19 cellular contexts compared by ENCODE assay signal in the genomic region with DNA sequence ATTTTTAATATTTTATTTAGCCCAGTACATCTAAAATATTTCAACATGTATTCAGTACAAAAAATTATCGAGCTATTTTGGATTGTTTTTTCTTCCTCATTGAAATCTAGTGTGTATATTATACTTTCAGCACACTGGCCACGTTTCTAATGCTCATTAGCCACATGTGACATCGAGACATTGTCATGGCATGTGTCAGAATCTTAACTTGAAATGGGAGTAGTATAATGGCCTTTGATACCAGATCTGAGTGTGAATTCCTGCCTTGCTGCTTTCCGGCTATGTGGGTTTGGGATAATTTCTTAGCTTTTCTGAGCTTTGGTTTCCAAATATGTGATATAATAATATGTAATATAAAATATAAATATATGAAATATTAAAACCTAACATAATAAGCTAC. TPM values are rescaled to one million over a fixed set of nuclear protein-coding genes. Genes with fewer than 3 reads are reported as not detected.
DNase-seq lines count a peak whose midpoint lies in the region; ATAC-seq and TF ChIP-seq lines count a peak whose summit lies in the region.
"Had no signal": no experiment of that assay in that cellular context is flagged by ENCODE, and none has a peak within 500 bp of the region (broad histone marks: within the 10 kb centered on the region; RNA-seq: fewer than 3 reads in every experiment).

No MANE protein-coding gene starts in this region.

- H2BK5ac ChIP-seq in mesendoderm (ENCODE audit: low read length) = no peak overlapping the region

- H3K4me3 ChIP-seq in cardiac muscle cell (no peak overlapping the region), mesendoderm (ENCODE audit: low read length) (no peak overlapping the region), psoas muscle (no peak overlapping the region)
- H3K4me3 ChIP-seq: BLaER1, HAP-1 had no signal

- no peak overlapping the region for H3K18ac ChIP-seq in mesendoderm (ENCODE audit: low read length)

- no CpG with 5 or more reads among the region's 4 CpGs for WGBS in mesendoderm (ENCODE audit: extremely low coverage, insufficient coverage, low lambda C conversion rate)
- WGBS in psoas muscle, 3 donors = 55 to 60% (median 57%) methylated on average over 4 of the region's 4 CpGs

- H4K5ac ChIP-seq in mesendoderm (ENCODE audit: low read length) = no peak overlapping the region

- no peak overlapping the region for H3K4me2 ChIP-seq in mesendoderm (ENCODE audit: low read length)
- H3K4me2 ChIP-seq: BLaER1 had no signal

- H2AK5ac ChIP-seq in mesendoderm (ENCODE audit: low read length) = no peak overlapping the region

- H3K4ac ChIP-seq in mesendoderm (ENCODE audit: low read depth, low read length) = no peak overlapping the region

- H2BK120ac ChIP-seq in mesendoderm (ENCODE audit: low read depth, low read length) = no peak overlapping the region

- no peak for TF ChIP-seq CTCF in cardiac muscle cell (IDR thresholded peaks at IDR 0.05; ENCODE audit: low read depth, low read length)
- no peak for TF ChIP-seq CTCF in psoas muscle (IDR thresholded peaks at IDR 0.05)

- no peak overlapping the region for H2BK15ac ChIP-seq in mesendoderm (replicated peaks; ENCODE audit: low read depth)

- H3K36me3 ChIP-seq in cardiac muscle cell = peaks cover 7% of the 10 kb centered on the region
- H3K36me3 ChIP-seq in mesendoderm (ENCODE audit: control insufficient read depth, insufficient read depth, low read length) = no peaks in the 10 kb centered on the region
- peaks cover 4 to 45% of the 10 kb centered on the region in 2 donors for H3K36me3 ChIP-seq in psoas muscle (ENCODE audit: insufficient read depth in 1 of 2, low read depth in 1 of 2)

- DNase-seq in cardiac muscle cell (ENCODE audit: low read depth in 1 of 2, low spot score in 1 of 2) = no peak
- DNase-seq in left ventricle myocardium superior = no peak
- peak; percentile 18 for DNase-seq in mesendoderm
- no peak for DNase-seq in psoas muscle
- no peak for DNase-seq in stimulated activated CD4-positive, alpha-beta T cell treated with anti-CD3 and anti-CD28 coated beads, Interleukin-4, amount 100 ng/mL, for 4 hours
- no peak for DNase-seq in central memory CD4-positive, alpha-beta T cell
- no peak for DNase-seq in NK-92 (lab: John Stamatoyannopoulos, UW; ENCODE audit: unreplicated experiment)
- no peak for DNase-seq in stimulated activated CD4-positive, alpha-beta T cell treated with anti-CD3 and anti-CD28 coated beads, Interleukin-1b, Interleukin-23, amount 100 ng/mL, for 48 hours
- DNase-seq: CD4-positive, alpha-beta T cell; CD8-positive, alpha-beta memory T cell; DMS 273 treated with DMSO at 0.1 percent for 48 hours; DMS79; EL; GF-D8; GOT3; HFFc6 had no signal

- no peaks in the 10 kb centered on the region for H3K79me1 ChIP-seq in mesendoderm (ENCODE audit: low read length)

- no peak for ATAC-seq in left ventricle myocardium superior
- ATAC-seq in psoas muscle = peak; percentile 77 to 88 (median 85)

- H3K4me1 ChIP-seq in cardiac muscle cell (ENCODE audit: low read depth) = peaks cover 21% of the 10 kb centered on the region
- no peaks in the 10 kb centered on the region for H3K4me1 ChIP-seq in mesendoderm (ENCODE audit: control insufficient read depth, low read depth, low read length)
- H3K4me1 ChIP-seq in psoas muscle = peaks cover 3% of the 10 kb centered on the region
- H3K4me1 ChIP-seq: BLaER1, HAP-1 had no signal

- H3K27me3 ChIP-seq in cardiac muscle cell (no peaks in the 10 kb centered on the region), mesendoderm (ENCODE audit: insufficient read depth, low read length, poor library complexity) (no peaks in the 10 kb centered on the region), psoas muscle (ENCODE audit: insufficient read depth in 3 of 3, low read length in 2 of 3) (no peaks in the 10 kb centered on the region)
- H3K27me3 ChIP-seq: BLaER1 had no signal

- intact Hi-C loops in left ventricle myocardium superior (cut with micrococcal nuclease) (no loop called here), psoas muscle (cut with DNase I) (no loop called here)

- H3K9me3 ChIP-seq in cardiac muscle cell (ENCODE audit: low read depth) (no peaks in the 10 kb centered on the region), psoas muscle (no peaks in the 10 kb centered on the region)
- H3K9me3 ChIP-seq: BLaER1 had no signal

- no peaks in the 10 kb centered on the region for H3K79me2 ChIP-seq in mesendoderm (ENCODE audit: control insufficient read depth, insufficient read depth, low read length)

- H3K23ac ChIP-seq in mesendoderm (ENCODE audit: low read length) = no peak overlapping the region

- H3K56ac ChIP-seq in mesendoderm (ENCODE audit: low read length) = no peak overlapping the region

- H3K27ac ChIP-seq in cardiac muscle cell (peak overlapping the region; percentile 77), mesendoderm (ENCODE audit: low read depth, low read length) (no peak overlapping the region), psoas muscle (peak overlapping the region; percentile 27)
- H3K27ac ChIP-seq: 22Rv1, BLaER1 had no signal

- no peak overlapping the region for H3K9ac ChIP-seq in mesendoderm (ENCODE audit: low read length)
- H3K9ac ChIP-seq: BLaER1 had no signal

- H4K8ac ChIP-seq in mesendoderm (ENCODE audit: low read depth, low read length) = no peak overlapping the region

RNA-seq across cellular contexts. Expression of a gene that starts 54.3 kb away (rescaled TPM):
- 54.5 and 61.5 TPM in 2 replicates for total RNA-seq in cardiac muscle cell
- 35.3 and 37.5 TPM in 2 replicates for polyA plus RNA-seq in cardiac muscle cell
- 92.9 TPM for total RNA-seq in left ventricle myocardium superior
- 21.5 TPM for polyA plus RNA-seq in mesendoderm (2013, experiment 1 of 2)
- 21.3 TPM for polyA plus RNA-seq in mesendoderm (2013, experiment 2 of 2)
- 100 to 1,000 TPM; 123 to 201 (median 130) TPM for total RNA-seq in psoas muscle
- polyA plus RNA-seq in psoas muscle = 100 to 1,000 TPM in 1 of 3 donors, 10 to 100 TPM in 2; 67.0 to 165 (median 89.0) TPM
